In the genomic region with DNA sequence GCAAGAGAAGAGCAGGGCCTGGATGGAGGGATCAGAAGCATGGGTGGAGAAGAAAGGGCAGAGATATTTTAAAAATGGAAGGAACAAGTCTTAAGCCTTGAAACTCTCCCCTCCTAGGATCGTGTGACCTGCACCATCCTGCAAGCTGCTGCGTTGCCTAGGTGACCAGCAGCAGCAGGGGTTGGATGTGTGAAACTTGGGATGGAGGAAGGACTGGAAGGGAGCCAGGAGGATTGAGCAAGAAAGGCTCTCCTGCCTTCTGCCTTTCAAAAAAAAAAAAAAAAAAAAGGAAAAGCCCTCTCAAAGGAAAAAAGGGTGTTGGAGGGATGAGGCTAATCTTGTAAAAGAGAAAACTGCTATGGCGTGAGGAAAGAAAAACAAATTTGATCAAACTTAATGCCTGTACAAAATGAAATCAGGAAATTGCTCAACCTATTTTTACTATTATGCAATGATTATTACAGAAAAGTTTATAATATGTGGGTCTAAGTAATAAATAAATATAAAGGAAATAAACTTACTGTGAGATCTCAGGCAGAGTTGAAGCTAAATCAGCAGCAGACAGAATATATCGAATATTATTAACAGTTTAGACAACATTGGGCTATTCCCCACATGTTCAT, we compare ENCODE assay signal across 10 cellular contexts.
A peak's percentile ranks its signal among the peaks of the same experiment; 100 is the strongest.
DNase-seq lines count a peak whose midpoint lies in the region; TF ChIP-seq lines count a peak whose summit lies in the region.
"Had no signal": no experiment of that assay in that cellular context is flagged by ENCODE, and none has a peak within 500 bp of the region (broad histone marks: within the 10 kb centered on the region; RNA-seq: fewer than 3 reads in every experiment).

No MANE protein-coding gene starts in this region.

- peak; percentile 65 for DNase-seq in DMS79 (lab: John Stamatoyannopoulos, UW)
- DNase-seq in NCI-H345 treated with DMSO at 0.1 percent for 48 hours (lab: John Stamatoyannopoulos, UW; ENCODE audit: unreplicated experiment) = peak; percentile 11
- DNase-seq in fibroblast of villous mesenchyme (ENCODE audit: low read depth) = peak; percentile 89
- DNase-seq in trophoblast cell = no peak
- no peak for DNase-seq in GDM1 (lab: John Stamatoyannopoulos, UW)
- DNase-seq in NCI-H2029 treated with DMSO at 0.1 percent for 48 hours (lab: John Stamatoyannopoulos, UW) = no peak
- no peak for DNase-seq in endothelial cell (ENCODE audit: low spot score)
- DNase-seq in spleen = no peak
- DNase-seq: activated CD4-positive, alpha-beta T cell treated with anti-CD3 and anti-CD28 coated beads, Interleukin-2, amount 10 ng/mL, durations not matched to agents 7 days and 5 days had no signal

- no peak overlapping the region for H2AK5ac ChIP-seq in trophoblast cell (ENCODE audit: low read length)

- H3K27ac ChIP-seq in trophoblast cell (ENCODE audit: low read depth, low read length) = no peak overlapping the region
- H3K27ac ChIP-seq in spleen = no peak overlapping the region

- TF ChIP-seq POLR2A in spleen (IDR thresholded peaks at IDR 0.05) = no peak

- no peak overlapping the region for H2BK12ac ChIP-seq in trophoblast cell (ENCODE audit: low read length)

- no peaks in the 10 kb centered on the region for H3K27me3 Mint-ChIP-seq in endothelial cell (ENCODE audit: unreplicated experiment)
- H3K27me3 Mint-ChIP-seq: activated CD4-positive, alpha-beta T cell treated with anti-CD3 and anti-CD28 coated beads, Interleukin-2, amount 10 ng/mL, durations not matched to agents 7 days and 5 days; central memory CD8-positive, alpha-beta T cell had no signal

- no peak overlapping the region for H3K27ac Mint-ChIP-seq in endothelial cell (ENCODE audit: unreplicated experiment)
- H3K27ac Mint-ChIP-seq: activated CD4-positive, alpha-beta T cell treated with anti-CD3 and anti-CD28 coated beads, Interleukin-2, amount 10 ng/mL, durations not matched to agents 7 days and 5 days had no signal

- WGBS in trophoblast cell (ENCODE audit: extremely low coverage, insufficient coverage, insufficient read length) = no CpG with 5 or more reads among the region's 4 CpGs
- WGBS in spleen, 5 donors = 70 to 86% (median 76%) methylated on average over 4 of the region's 4 CpGs

- H3K79me2 ChIP-seq in trophoblast cell (ENCODE audit: control insufficient read depth, insufficient read depth, low read length, poor library complexity) = no peaks in the 10 kb centered on the region

- H3K4me1 ChIP-seq in trophoblast cell (ENCODE audit: control insufficient read depth in 1 of 2, insufficient read depth in 2 of 2, low read length in 2 of 2) (peaks cover 0 to 1% of the 10 kb centered on the region in 2 experiments), spleen (no peaks in the 10 kb centered on the region)

- no peak overlapping the region for H4K91ac ChIP-seq in trophoblast cell (ENCODE audit: low read depth, low read length)

- H2BK5ac ChIP-seq in trophoblast cell (ENCODE audit: low read depth, low read length, poor library complexity) = no peak overlapping the region

- H3K4ac ChIP-seq in trophoblast cell (ENCODE audit: low read depth, low read length) = no peak overlapping the region

- peak overlapping the region; percentile 16 for H4K12ac ChIP-seq in trophoblast cell (ENCODE audit: low read depth, low read length)

- H3K9ac ChIP-seq in trophoblast cell (ENCODE audit: low read length) = no peak overlapping the region

- H3K9me3 ChIP-seq in trophoblast cell (ENCODE audit: insufficient read depth, low read depth, low read length) (no peaks in the 10 kb centered on the region), spleen (no peaks in the 10 kb centered on the region)

- H3K14ac ChIP-seq in trophoblast cell (ENCODE audit: low read length) = no peak overlapping the region

- H3K4me3 Mint-ChIP-seq in endothelial cell (ENCODE audit: unreplicated experiment) = no peak overlapping the region
- H3K4me3 Mint-ChIP-seq: activated CD4-positive, alpha-beta T cell treated with anti-CD3 and anti-CD28 coated beads, Interleukin-2, amount 10 ng/mL, durations not matched to agents 7 days and 5 days; central memory CD8-positive, alpha-beta T cell had no signal

- H3K36me3 Mint-ChIP-seq in endothelial cell (ENCODE audit: low read depth, unreplicated experiment) = no peaks in the 10 kb centered on the region

- H3K9me3 Mint-ChIP-seq in endothelial cell (ENCODE audit: unreplicated experiment) = no peaks in the 10 kb centered on the region
- H3K9me3 Mint-ChIP-seq: activated CD4-positive, alpha-beta T cell treated with anti-CD3 and anti-CD28 coated beads, Interleukin-2, amount 10 ng/mL, durations not matched to agents 7 days and 5 days; central memory CD8-positive, alpha-beta T cell had no signal

- H3K18ac ChIP-seq in trophoblast cell (ENCODE audit: low read length) = no peak overlapping the region

- intact Hi-C loops in spleen (cut with DNase I; ENCODE audit: low total_unique reads) = no loop called here

- no peak overlapping the region for H3K23ac ChIP-seq in trophoblast cell (ENCODE audit: low read length)

- H3K4me3 ChIP-seq in fibroblast of villous mesenchyme (ENCODE audit: low read depth, low read length) (no peak overlapping the region), trophoblast cell (ENCODE audit: low read depth, low read length) (no peak overlapping the region), spleen (no peak overlapping the region)

- H3K79me1 ChIP-seq in trophoblast cell (ENCODE audit: low read length) = no peaks in the 10 kb centered on the region

- TF ChIP-seq CTCF in fibroblast of villous mesenchyme (IDR thresholded peaks at IDR 0.05; ENCODE audit: insufficient read depth, low read depth, low read length) (no peak), endothelial cell (IDR thresholded peaks at IDR 0.05; ENCODE audit: unreplicated experiment) (no peak), spleen (IDR thresholded peaks at IDR 0.05 in 8 of 11, conservative IDR thresholded peaks at IDR 0.05 in 3 of 11) (no peak)

- H3K36me3 ChIP-seq in trophoblast cell (ENCODE audit: control insufficient read depth in 1 of 2, insufficient read depth in 2 of 2, low read length in 2 of 2) (no peaks in the 10 kb centered on the region), spleen (no peaks in the 10 kb centered on the region)

- peaks cover 9% of the 10 kb centered on the region for H3K4me1 Mint-ChIP-seq in endothelial cell (ENCODE audit: unreplicated experiment)
- H3K4me1 Mint-ChIP-seq: central memory CD8-positive, alpha-beta T cell had no signal

- no peak overlapping the region for H3K4me2 ChIP-seq in trophoblast cell (ENCODE audit: low read length)

- no peak overlapping the region for H4K8ac ChIP-seq in trophoblast cell (ENCODE audit: low read depth, low read length)

- no peak overlapping the region for H2AFZ ChIP-seq in trophoblast cell (ENCODE audit: insufficient read depth, low read length, poor library complexity)

- no peak overlapping the region for H2BK120ac ChIP-seq in trophoblast cell (ENCODE audit: insufficient read depth, low read length, poor library complexity)

- no peaks in the 10 kb centered on the region for H3K27me3 ChIP-seq in trophoblast cell (ENCODE audit: insufficient read depth, low read length)
- H3K27me3 ChIP-seq in spleen (replicated peaks in 1 of 7) = no peaks in the 10 kb centered on the region

Comparison
In these comparisons a context has a peak if more than half of its experiments do, and no peak if none do; other contexts are left out.
1. DNase-seq: peak in DMS79 (single experiment), NCI-H345 treated with DMSO at 0.1 percent for 48 hours (single experiment) and fibroblast of villous mesenchyme (single experiment); none in trophoblast cell (0 of 2), GDM1 (single experiment), NCI-H2029 treated with DMSO at 0.1 percent for 48 hours (single experiment), endothelial cell (single experiment) and spleen (single experiment).